Comparison of ENCODE assay signal across 8 cellular contexts in the genomic region with DNA sequence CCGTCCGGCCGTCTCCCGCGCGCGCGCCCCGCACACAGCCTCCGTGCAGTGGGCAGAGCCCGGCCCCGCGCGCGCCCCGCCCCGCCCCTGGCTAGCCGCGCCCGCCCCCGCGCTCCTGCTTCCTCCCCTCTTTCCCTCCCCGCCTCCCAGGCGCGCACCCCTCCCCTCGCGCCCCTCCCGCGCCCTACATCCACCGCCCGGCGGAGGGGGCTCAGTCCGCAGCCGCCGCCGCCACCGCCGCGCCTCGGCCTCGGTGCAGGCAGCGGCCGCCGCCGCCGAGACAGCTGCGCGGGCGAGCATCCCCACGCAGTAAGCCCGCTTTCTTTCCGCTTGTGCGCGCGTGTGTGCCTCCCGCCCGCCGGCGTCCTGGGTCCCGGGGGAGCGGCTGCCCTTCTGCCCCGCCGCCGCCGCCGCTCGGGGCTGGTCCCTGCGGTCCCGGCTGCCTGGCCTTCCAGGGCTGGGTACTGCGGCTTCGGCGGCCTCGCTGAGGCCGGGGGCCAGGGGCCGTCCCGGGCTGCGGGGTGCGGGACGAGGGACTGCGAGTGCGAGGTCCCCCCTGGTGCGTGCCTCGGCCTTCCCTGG. TPM values are rescaled to one million over a fixed set of nuclear protein-coding genes. Genes with fewer than 3 reads are reported as not detected.
A peak's percentile ranks its signal among the peaks of the same experiment; 100 is the strongest.
DNase-seq lines count a peak whose midpoint lies in the region; ATAC-seq and TF ChIP-seq lines count a peak whose summit lies in the region.

Gene FHL1, plus strand, starts transcription at position 214 of the 582 bp plus-strand sequence.

- intact Hi-C loops in activated CD4-positive, alpha-beta T cell treated with anti-CD3 and anti-CD28 coated beads for 36 hours (cut with DNase I, micrococcal nuclease), result loop anchor here (1.0 to 10.0 kb wide), 5 partner anchors 17 to 623 kb away; partner anchors contain the start of genes HTATSF1 (in 1 of the 2), INTS6L (in 1 of the 2), MAP7D3 (in 1 of the 2) and SLC9A6 (in 1 of the 2)

- no peaks in the 10 kb centered on the region for H3K36me3 Mint-ChIP-seq in activated CD4-positive, alpha-beta T cell treated with anti-CD3 and anti-CD28 coated beads for 36 hours (ENCODE audit: low read depth)

- under 1% methylated on average over 70 of the region's 83 CpGs for WGBS in liver

- CTCF ChIA-PET in activated CD4-positive, alpha-beta T cell treated with anti-CD3 and anti-CD28 coated beads for 36 hours (lab: Charles Lee), result no interaction called here

- peaks cover 0 to 3% (median 0%) of the 10 kb centered on the region in 4 donors for H3K27me3 ChIP-seq in liver (ENCODE audit: control insufficient read depth in 4 of 4, insufficient read depth in 4 of 4, low read length in 3 of 4)

- POLR2A ChIA-PET in activated CD4-positive, alpha-beta T cell treated with anti-CD3 and anti-CD28 coated beads for 36 hours (lab: Charles Lee), result no interaction called here

- H3K9me3 Mint-ChIP-seq in activated CD4-positive, alpha-beta T cell treated with anti-CD3 and anti-CD28 coated beads for 36 hours (ENCODE audit: low read depth), result peaks cover 4% of the 10 kb centered on the region

- peaks cover 32% of the 10 kb centered on the region for H3K4me1 Mint-ChIP-seq in activated CD4-positive, alpha-beta T cell treated with anti-CD3 and anti-CD28 coated beads for 36 hours

- H3K9ac ChIP-seq in liver (ENCODE audit: low read depth in 1 of 2, low read length in 2 of 2), result peak within 1 kb of the TSS in 1 of 2 donors; percentile 22

- H3K4me3 ChIP-seq in liver (ENCODE audit: low read depth in 1 of 3, low read length in 3 of 3), result peak within 1 kb of the TSS; percentile 32 to 73 (median 65)

- peak within 1 kb of the TSS; percentile 74 for H3K27ac Mint-ChIP-seq in activated CD4-positive, alpha-beta T cell treated with anti-CD3 and anti-CD28 coated beads for 36 hours

- no peak for TF ChIP-seq CTCF in liver (IDR thresholded peaks at IDR 0.05; ENCODE audit: low read depth, low read length, missing input control)

- peaks cover 0 to 5% (median 2%) of the 10 kb centered on the region in 4 donors for H3K4me1 ChIP-seq in liver (ENCODE audit: control insufficient read depth in 4 of 4, insufficient read depth in 4 of 4, low read length in 3 of 4)

- H3K4me3 Mint-ChIP-seq in activated CD4-positive, alpha-beta T cell treated with anti-CD3 and anti-CD28 coated beads for 36 hours, result peak within 1 kb of the TSS; percentile 80

- H3K9me3 ChIP-seq in KOPT-K1 (ENCODE audit: insufficient read depth, low read length, poor library complexity, severe bottlenecking) (no peaks in the 10 kb centered on the region), liver (ENCODE audit: control insufficient read depth in 4 of 4, low read length in 3 of 4) (no peaks in the 10 kb centered on the region)

- peak within 1 kb of the TSS; percentile 44 for H3K27ac ChIP-seq in KOPT-K1 (ENCODE audit: low read depth, low read length, poor library complexity, severe bottlenecking)
- peak within 1 kb of the TSS; percentile 56 to 71 for H3K27ac ChIP-seq in liver (ENCODE audit: low read depth in 1 of 2, low read length in 2 of 2)

- DNase-seq in Daoy (ENCODE audit: low read depth) (peak; percentile 58), dermis microvascular lymphatic vessel endothelial cell (ENCODE audit: low read depth in 2 of 2) (peak in 1 of 2 donors; percentile 70)
- peak; percentile 69 for DNase-seq in activated CD4-positive, alpha-beta T cell treated with anti-CD3 and anti-CD28 coated beads for 36 hours
- peak; percentile 39 for DNase-seq in stimulated activated CD4-positive, alpha-beta T cell treated with anti-CD3 and anti-CD28 coated beads, Interleukin-2, amount 100 ng/mL, for 4 hours (ENCODE audit: low read depth)

- H3K36me3 ChIP-seq in KOPT-K1 (ENCODE audit: insufficient read depth, low read length) (no peaks in the 10 kb centered on the region), liver (ENCODE audit: control insufficient read depth in 4 of 4, insufficient read depth in 3 of 4, low read depth in 1 of 4, low read length in 3 of 4) (no peaks in the 10 kb centered on the region)

- peak; percentile 63 for ATAC-seq in activated CD4-positive, alpha-beta T cell treated with anti-CD3 and anti-CD28 coated beads for 36 hours
- ATAC-seq in HG02571 (IDR thresholded peaks at IDR 0.05; ENCODE audit: unreplicated experiment) (no peak), HG02973 (IDR thresholded peaks at IDR 0.05; ENCODE audit: unreplicated experiment) (no peak)

- no peaks in the 10 kb centered on the region for H3K27me3 Mint-ChIP-seq in activated CD4-positive, alpha-beta T cell treated with anti-CD3 and anti-CD28 coated beads for 36 hours

- no peak for TF ChIP-seq RAD21 in liver (IDR thresholded peaks at IDR 0.05)

TF ChIP-seq in liver, 16 proteins besides CTCF, POLR2A, EP300 and RAD21:
- TF ChIP-seq JUND (IDR thresholded peaks at IDR 0.05) (no peak), NR2F2 (IDR thresholded peaks at IDR 0.05) (no peak), TAF1 (conservative IDR thresholded peaks at IDR 0.05) (no peak), GABPA (IDR thresholded peaks at IDR 0.05 in 1 of 2, conservative IDR thresholded peaks at IDR 0.05 in 1 of 2) (no peak), HNF4G (IDR thresholded peaks at IDR 0.05) (no peak), FOXA1 (IDR thresholded peaks at IDR 0.05) (no peak), ZBTB33 (IDR thresholded peaks at IDR 0.05) (no peak), HNF4A (conservative IDR thresholded peaks at IDR 0.05) (no peak), RXRA (IDR thresholded peaks at IDR 0.05) (no peak), SP1 (IDR thresholded peaks at IDR 0.05) (no peak), YY1 (IDR thresholded peaks at IDR 0.05) (no peak), EGR1 (IDR thresholded peaks at IDR 0.05; ENCODE audit: low read depth in 2 of 2) (no peak), FOXA2 (IDR thresholded peaks at IDR 0.05) (no peak)
- TF ChIP-seq, protein P1, sequence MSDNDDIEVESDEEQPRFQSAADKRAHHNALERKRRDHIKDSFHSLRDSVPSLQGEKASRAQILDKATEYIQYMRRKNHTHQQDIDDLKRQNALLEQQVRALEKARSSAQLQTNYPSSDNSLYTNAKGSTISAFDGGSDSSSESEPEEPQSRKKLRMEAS (IDR thresholded peaks at IDR 0.05), result no peak
- TF ChIP-seq, protein P2, sequence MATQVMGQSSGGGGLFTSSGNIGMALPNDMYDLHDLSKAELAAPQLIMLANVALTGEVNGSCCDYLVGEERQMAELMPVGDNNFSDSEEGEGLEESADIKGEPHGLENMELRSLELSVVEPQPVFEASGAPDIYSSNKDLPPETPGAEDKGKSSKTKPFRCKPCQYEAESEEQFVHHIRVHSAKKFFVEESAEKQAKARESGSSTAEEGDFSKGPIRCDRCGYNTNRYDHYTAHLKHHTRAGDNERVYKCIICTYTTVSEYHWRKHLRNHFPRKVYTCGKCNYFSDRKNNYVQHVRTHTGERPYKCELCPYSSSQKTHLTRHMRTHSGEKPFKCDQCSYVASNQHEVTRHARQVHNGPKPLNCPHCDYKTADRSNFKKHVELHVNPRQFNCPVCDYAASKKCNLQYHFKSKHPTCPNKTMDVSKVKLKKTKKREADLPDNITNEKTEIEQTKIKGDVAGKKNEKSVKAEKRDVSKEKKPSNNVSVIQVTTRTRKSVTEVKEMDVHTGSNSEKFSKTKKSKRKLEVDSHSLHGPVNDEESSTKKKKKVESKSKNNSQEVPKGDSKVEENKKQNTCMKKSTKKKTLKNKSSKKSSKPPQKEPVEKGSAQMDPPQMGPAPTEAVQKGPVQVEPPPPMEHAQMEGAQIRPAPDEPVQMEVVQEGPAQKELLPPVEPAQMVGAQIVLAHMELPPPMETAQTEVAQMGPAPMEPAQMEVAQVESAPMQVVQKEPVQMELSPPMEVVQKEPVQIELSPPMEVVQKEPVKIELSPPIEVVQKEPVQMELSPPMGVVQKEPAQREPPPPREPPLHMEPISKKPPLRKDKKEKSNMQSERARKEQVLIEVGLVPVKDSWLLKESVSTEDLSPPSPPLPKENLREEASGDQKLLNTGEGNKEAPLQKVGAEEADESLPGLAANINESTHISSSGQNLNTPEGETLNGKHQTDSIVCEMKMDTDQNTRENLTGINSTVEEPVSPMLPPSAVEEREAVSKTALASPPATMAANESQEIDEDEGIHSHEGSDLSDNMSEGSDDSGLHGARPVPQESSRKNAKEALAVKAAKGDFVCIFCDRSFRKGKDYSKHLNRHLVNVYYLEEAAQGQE (IDR thresholded peaks at IDR 0.05), result no peak
- TF ChIP-seq, protein P3, sequence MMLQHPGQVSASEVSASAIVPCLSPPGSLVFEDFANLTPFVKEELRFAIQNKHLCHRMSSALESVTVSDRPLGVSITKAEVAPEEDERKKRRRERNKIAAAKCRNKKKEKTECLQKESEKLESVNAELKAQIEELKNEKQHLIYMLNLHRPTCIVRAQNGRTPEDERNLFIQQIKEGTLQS (IDR thresholded peaks at IDR 0.05), result no peak

RNA-seq across cellular contexts. Expression of gene FHL1, which starts in this region (rescaled TPM):
- 27.1 and 32.2 TPM in 2 replicates for total RNA-seq in Daoy (2014; rRNA removed; shearing (Covaris generic))
- 10 to 100 TPM; 19.3 to 19.8 TPM for total RNA-seq in activated CD4-positive, alpha-beta T cell treated with anti-CD3 and anti-CD28 coated beads for 36 hours
- total RNA-seq in dermis microvascular lymphatic vessel endothelial cell, result 90.6 and 148 TPM in 2 replicates
- 10 to 100 TPM in 1 of 2 donors, 1 to 10 TPM in 1; 8.8 to 18.7 TPM for total RNA-seq in liver
- polyA plus RNA-seq in liver, result 10 to 100 TPM; 11.3 to 20.2 TPM
